ENCODE assay signal across 2 cellular contexts in the genomic region with DNA sequence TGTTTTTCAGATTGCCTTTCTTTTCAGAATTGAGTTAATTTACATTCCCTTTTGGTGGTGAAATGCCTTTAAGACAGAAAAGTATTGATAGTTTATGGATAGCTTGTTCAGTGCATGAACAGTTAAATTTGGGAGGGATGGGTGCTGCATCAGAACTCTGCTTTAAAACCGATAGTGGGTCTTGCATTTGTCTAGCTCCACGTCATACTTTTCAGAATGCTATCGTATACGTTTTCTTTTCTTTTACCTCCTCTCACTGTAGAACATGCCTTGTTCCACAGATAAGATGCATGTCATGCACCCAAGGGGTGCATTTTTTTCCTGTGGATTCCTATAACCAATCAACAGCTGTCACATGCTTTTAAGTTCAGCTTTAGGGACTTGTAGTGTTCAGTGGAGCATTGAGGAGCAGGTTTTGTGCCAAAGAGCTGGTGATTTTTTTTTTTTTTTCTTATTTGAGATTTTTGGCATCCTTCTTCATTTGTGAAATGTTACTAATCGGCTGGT.
TF ChIP-seq lines count a peak whose summit lies in the region.

No MANE protein-coding gene starts in this region.

TF ChIP-seq in H1, 55 proteins besides CTCF, POLR2A, EP300 and RAD21:
- no peak for TF ChIP-seq RFX5 (IDR thresholded peaks at IDR 0.05; ENCODE audit: borderline replicate concordance, low read depth, low read length)
TF ChIP-seq in H1: peak in this region for 0.

TF ChIP-seq in neural cell, 6 proteins besides CTCF, POLR2A, EP300 and RAD21:
- TF ChIP-seq, protein P1, sequence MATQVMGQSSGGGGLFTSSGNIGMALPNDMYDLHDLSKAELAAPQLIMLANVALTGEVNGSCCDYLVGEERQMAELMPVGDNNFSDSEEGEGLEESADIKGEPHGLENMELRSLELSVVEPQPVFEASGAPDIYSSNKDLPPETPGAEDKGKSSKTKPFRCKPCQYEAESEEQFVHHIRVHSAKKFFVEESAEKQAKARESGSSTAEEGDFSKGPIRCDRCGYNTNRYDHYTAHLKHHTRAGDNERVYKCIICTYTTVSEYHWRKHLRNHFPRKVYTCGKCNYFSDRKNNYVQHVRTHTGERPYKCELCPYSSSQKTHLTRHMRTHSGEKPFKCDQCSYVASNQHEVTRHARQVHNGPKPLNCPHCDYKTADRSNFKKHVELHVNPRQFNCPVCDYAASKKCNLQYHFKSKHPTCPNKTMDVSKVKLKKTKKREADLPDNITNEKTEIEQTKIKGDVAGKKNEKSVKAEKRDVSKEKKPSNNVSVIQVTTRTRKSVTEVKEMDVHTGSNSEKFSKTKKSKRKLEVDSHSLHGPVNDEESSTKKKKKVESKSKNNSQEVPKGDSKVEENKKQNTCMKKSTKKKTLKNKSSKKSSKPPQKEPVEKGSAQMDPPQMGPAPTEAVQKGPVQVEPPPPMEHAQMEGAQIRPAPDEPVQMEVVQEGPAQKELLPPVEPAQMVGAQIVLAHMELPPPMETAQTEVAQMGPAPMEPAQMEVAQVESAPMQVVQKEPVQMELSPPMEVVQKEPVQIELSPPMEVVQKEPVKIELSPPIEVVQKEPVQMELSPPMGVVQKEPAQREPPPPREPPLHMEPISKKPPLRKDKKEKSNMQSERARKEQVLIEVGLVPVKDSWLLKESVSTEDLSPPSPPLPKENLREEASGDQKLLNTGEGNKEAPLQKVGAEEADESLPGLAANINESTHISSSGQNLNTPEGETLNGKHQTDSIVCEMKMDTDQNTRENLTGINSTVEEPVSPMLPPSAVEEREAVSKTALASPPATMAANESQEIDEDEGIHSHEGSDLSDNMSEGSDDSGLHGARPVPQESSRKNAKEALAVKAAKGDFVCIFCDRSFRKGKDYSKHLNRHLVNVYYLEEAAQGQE (IDR thresholded peaks at IDR 0.05; ENCODE audit: borderline replicate concordance) = no peak
- no peak for TF ChIP-seq TAF1 (IDR thresholded peaks at IDR 0.05; ENCODE audit: low read depth)
- TF ChIP-seq EZH2 (IDR thresholded peaks at IDR 0.05; ENCODE audit: borderline replicate concordance, insufficient read depth, low read length, poor library complexity, severe bottlenecking) = no peak
- no peak for TF ChIP-seq POLR2AphosphoS5 (IDR thresholded peaks at IDR 0.05)
- TF ChIP-seq MXI1 (conservative IDR thresholded peaks at IDR 0.05; ENCODE audit: poor library complexity, severe bottlenecking) = no peak
- no peak for TF ChIP-seq SMC3 (conservative IDR thresholded peaks at IDR 0.05; ENCODE audit: poor library complexity)
